Comparison of ENCODE assay signal across 27 cellular contexts in genomic region chr3:144045766-144046165, GRCh38.
"Had no signal": no experiment of that assay in that cellular context is flagged by ENCODE, and none has a peak within 500 bp of the region (broad histone marks: within the 10 kb centered on the region; RNA-seq: fewer than 3 reads in every experiment).

No MANE protein-coding gene starts in this region.

- H3K27ac ChIP-seq: esophagus muscularis mucosa, neutrophil, ovary, stomach, suprapubic skin, tibial artery, upper lobe of right lung had no signal

- H3K27me3 ChIP-seq: esophagus muscularis mucosa, neutrophil, ovary, stomach, suprapubic skin, tibial artery, upper lobe of right lung had no signal

- H3K4me3 ChIP-seq: esophagus muscularis mucosa, mucosa of descending colon, ovary, smooth muscle cell, stomach, suprapubic skin, tibial artery, upper lobe of right lung had no signal

- H3K4me2 ChIP-seq: smooth muscle cell had no signal

- H3K9me3 ChIP-seq: esophagus muscularis mucosa, mucosa of descending colon, neutrophil, ovary, stomach, suprapubic skin, tibial artery, upper lobe of right lung had no signal

- H3K36me3 ChIP-seq: esophagus muscularis mucosa, neutrophil, ovary, stomach, suprapubic skin, tibial artery, upper lobe of right lung had no signal

- H3K4me3 Mint-ChIP-seq: activated B cell treated with CpG ODN at 0.5 μM for 24 hours; activated CD8-positive, alpha-beta T cell treated with anti-CD3 and anti-CD28 coated beads for 36 hours; activated naive CD4-positive, alpha-beta T cell treated with anti-CD3 and anti-CD28 coated beads, Interleukin-2, amount 50 U/mL, for 24 hours; activated naive CD8-positive, alpha-beta T cell treated with anti-CD3 and anti-CD28 coated beads, Interleukin-2, amount 50 U/mL, for 24 hours; activated T-cell treated with anti-CD3 and anti-CD28 coated beads, Interleukin-2, amount 50 U/mL, for 4 hours; nephron progenitor cell; stimulated activated naive B cell treated with anti-CD40 and anti-IgM and Interleukin-4, amounts not matched to agents 10 μg/mL and 1 μg/mL and 100 μg/mL, for 72 hours; T-helper 17 cell had no signal

- H3K4me1 Mint-ChIP-seq: activated B cell treated with CpG ODN at 0.5 μM for 24 hours; activated naive CD4-positive, alpha-beta T cell treated with anti-CD3 and anti-CD28 coated beads, Interleukin-2, amount 50 U/mL, for 24 hours; activated naive CD8-positive, alpha-beta T cell treated with anti-CD3 and anti-CD28 coated beads, Interleukin-2, amount 50 U/mL, for 24 hours; nephron progenitor cell; stimulated activated naive B cell treated with anti-CD40 and anti-IgM and Interleukin-4, amounts not matched to agents 10 μg/mL and 1 μg/mL and 100 μg/mL, for 72 hours; T-helper 17 cell had no signal

- H3K9me3 Mint-ChIP-seq: activated B cell treated with CpG ODN at 0.5 μM for 24 hours; activated CD8-positive, alpha-beta T cell treated with anti-CD3 and anti-CD28 coated beads for 36 hours; activated naive CD4-positive, alpha-beta T cell treated with anti-CD3 and anti-CD28 coated beads, Interleukin-2, amount 50 U/mL, for 24 hours; activated naive CD8-positive, alpha-beta T cell treated with anti-CD3 and anti-CD28 coated beads, Interleukin-2, amount 50 U/mL, for 24 hours; activated T-cell treated with anti-CD3 and anti-CD28 coated beads, Interleukin-2, amount 50 U/mL, for 4 hours; activated T-helper 2 cell treated with anti-CD3 and anti-CD28 coated beads, Interferon-gamma antibody, Interleukin-2, Interleukin-4, amounts not matched to agents 10 μg/mL and 5 μg/mL and 100 μg/mL, durations not matched to agents 14 hours and 24 hours and 36 hours; nephron progenitor cell; stimulated activated naive B cell treated with anti-CD40 and anti-IgM and Interleukin-4, amounts not matched to agents 10 μg/mL and 1 μg/mL and 100 μg/mL, for 72 hours had no signal

- ATAC-seq: activated CD8-positive, alpha-beta T cell treated with anti-CD3 and anti-CD28 coated beads for 36 hours; activated naive CD8-positive, alpha-beta T cell treated with anti-CD3 and anti-CD28 coated beads, Interleukin-2, amount 50 U/mL, for 24 hours; activated T-cell treated with anti-CD3 and anti-CD28 coated beads, Interleukin-2, amount 50 U/mL, for 4 hours; left cardiac atrium; left ventricle myocardium superior; mucosa of descending colon; sciatic nerve; stimulated activated naive B cell treated with anti-CD40 and anti-IgM and Interleukin-4, amounts not matched to agents 10 μg/mL and 1 μg/mL and 100 μg/mL, for 72 hours; T-helper 17 cell; upper lobe of right lung had no signal

- H3K36me3 Mint-ChIP-seq: activated naive CD4-positive, alpha-beta T cell treated with anti-CD3 and anti-CD28 coated beads, Interleukin-2, amount 50 U/mL, for 24 hours; stimulated activated naive B cell treated with anti-CD40 and anti-IgM and Interleukin-4, amounts not matched to agents 10 μg/mL and 1 μg/mL and 100 μg/mL, for 72 hours had no signal

- H3K27me3 Mint-ChIP-seq: progenitor cell of endocrine pancreas had no signal

- H3K27ac Mint-ChIP-seq: activated B cell treated with CpG ODN at 0.5 μM for 24 hours; activated CD8-positive, alpha-beta T cell treated with anti-CD3 and anti-CD28 coated beads for 36 hours; activated naive CD4-positive, alpha-beta T cell treated with anti-CD3 and anti-CD28 coated beads, Interleukin-2, amount 50 U/mL, for 24 hours; activated naive CD8-positive, alpha-beta T cell treated with anti-CD3 and anti-CD28 coated beads, Interleukin-2, amount 50 U/mL, for 24 hours; activated T-helper 2 cell treated with anti-CD3 and anti-CD28 coated beads, Interferon-gamma antibody, Interleukin-2, Interleukin-4, amounts not matched to agents 10 μg/mL and 5 μg/mL and 100 μg/mL, durations not matched to agents 14 hours and 24 hours and 36 hours; nephron progenitor cell; progenitor cell of endocrine pancreas; stimulated activated naive B cell treated with anti-CD40 and anti-IgM and Interleukin-4, amounts not matched to agents 10 μg/mL and 1 μg/mL and 100 μg/mL, for 72 hours; T-helper 17 cell had no signal

- H3K4me1 ChIP-seq: esophagus muscularis mucosa, stomach, suprapubic skin, tibial artery, upper lobe of right lung had no signal

- DNase-seq: activated B cell treated with CpG ODN at 0.5 μM for 24 hours; activated CD4-positive, alpha-beta T cell treated with anti-CD3 and anti-CD28 coated beads, Interleukin-2, amount 50 U/mL, for 1 hour; activated CD8-positive, alpha-beta T cell treated with anti-CD3 and anti-CD28 coated beads for 36 hours; activated naive CD8-positive, alpha-beta T cell treated with anti-CD3 and anti-CD28 coated beads, Interleukin-2, amount 50 U/mL, for 24 hours; activated T-cell treated with anti-CD3 and anti-CD28 coated beads, Interleukin-2, amount 50 U/mL, for 4 hours; anterior cingulate cortex; foreskin melanocyte; islet precursor cell; left cardiac atrium; left ventricle myocardium superior; mucosa of descending colon; nephron progenitor cell; ovary; stimulated activated CD4-positive, alpha-beta T cell treated with anti-CD3 and anti-CD28 coated beads, Interleukin-1b, Interleukin-23, amount 100 ng/mL, for 48 hours; stimulated activated naive B cell treated with anti-CD40 and anti-IgM and Interleukin-4, amounts not matched to agents 10 μg/mL and 1 μg/mL and 100 μg/mL, for 72 hours; stomach; T-helper 17 cell; tibial artery; upper lobe of right lung had no signal
